18 cellular contexts compared by ENCODE assay signal in genomic region chr17:82089723-82090548, GRCh38. TPM values are rescaled to one million over a fixed set of nuclear protein-coding genes. Genes with fewer than 3 reads are reported as not detected.
A peak's percentile ranks its signal among the peaks of the same experiment; 100 is the strongest.
DNase-seq lines count a peak whose midpoint lies in the region; ATAC-seq, FAIRE-seq and TF ChIP-seq lines count a peak whose summit lies in the region.
"Had no signal": no experiment of that assay in that cellular context is flagged by ENCODE, and none has a peak within 500 bp of the region (broad histone marks: within the 10 kb centered on the region; RNA-seq: fewer than 3 reads in every experiment).

No MANE protein-coding gene starts in this region.

- no peaks in the 10 kb centered on the region for H3K9me2 ChIP-seq in HCT116 (ENCODE audit: insufficient read depth)

- TF ChIP-seq RAD21 in HCT116 (IDR thresholded peaks at IDR 0.05; ENCODE audit: low read depth) (no peak), GM12878 (IDR thresholded peaks at IDR 0.05; ENCODE audit: insufficient read depth, low read depth, low read length) (no peak)

- H3K4me1 ChIP-seq in right atrium auricular region, result no peaks in the 10 kb centered on the region
- H3K4me1 ChIP-seq in HCT116 (ENCODE audit: control insufficient read depth in 1 of 2, insufficient read depth in 2 of 2, low read length in 2 of 2), result no peaks in the 10 kb centered on the region
- no peaks in the 10 kb centered on the region for H3K4me1 ChIP-seq in GM12878 (ENCODE audit: control insufficient read depth, insufficient read depth, low read length)
- H3K4me1 ChIP-seq in osteoblast (ENCODE audit: insufficient read depth, low read length), result no peaks in the 10 kb centered on the region
- H3K4me1 ChIP-seq in lower lobe of right lung, result peaks cover under 1% of the 10 kb centered on the region

- DNase-seq in left cardiac atrium (peak; percentile 20), right atrium auricular region (ENCODE audit: low spot score) (no peak), HCT116 (ENCODE audit: low read depth, low spot score) (no peak), GM12878 (ENCODE audit: low read depth, low spot score) (no peak), osteoblast (ENCODE audit: insufficient read length, low spot score, missing footprints) (peak; percentile 84), lower lobe of right lung (no peak), NCI-H2107 (lab: John Stamatoyannopoulos, UW) (no peak), NCI-H1092 treated with DMSO at 0.1 percent for 48 hours (lab: John Stamatoyannopoulos, UW) (no peak)
- DNase-seq: DMS79 treated with DMSO at 0.1 percent for 48 hours, GOT3, NCI-H1417, NCI-H187, NCI-H226, NCI-H524, NCI-H82, OCI-M1 had no signal

- TF ChIP-seq POLR2A in HCT116 (IDR thresholded peaks at IDR 0.05; ENCODE audit: borderline replicate concordance, extremely low read depth, insufficient read depth, insufficient read length) (no peak), GM12878 (IDR thresholded peaks at IDR 0.05; ENCODE audit: low read depth, low read length) (peak; percentile 4; the same call in 1 of the 2 replicates)

- SMC1A ChIA-PET in GM12878 (lab: Charles Lee; ENCODE audit: uncharacterized antibody, unreplicated experiment), result no interaction called here

- H3K4me3 ChIP-seq in right atrium auricular region, result no peak overlapping the region
- no peak overlapping the region for H3K4me3 ChIP-seq in HCT116 (replicated peaks in 1 of 2; ENCODE audit: low read depth in 1 of 2, low read length in 2 of 2)
- no peak overlapping the region for H3K4me3 ChIP-seq in GM12878
- H3K4me3 ChIP-seq in osteoblast (ENCODE audit: insufficient read depth, low read length), result no peak overlapping the region
- no peak overlapping the region for H3K4me3 ChIP-seq in lower lobe of right lung
- H3K4me3 ChIP-seq: BLaER1 treated with 17β-estradiol and CSF1 and Interleukin-3, amounts not matched to agents 10 nM and 100 nM had no signal

- FAIRE-seq in GM12878 (lab: Jason Lieb, UNC), result no peak
- FAIRE-seq: D721Med had no signal

- TF ChIP-seq CTCF in right atrium auricular region (IDR thresholded peaks at IDR 0.05), result no peak
- no peak for TF ChIP-seq CTCF in HCT116 (IDR thresholded peaks at IDR 0.05 in 2 of 3, conservative IDR thresholded peaks at IDR 0.05 in 1 of 3; ENCODE audit: borderline replicate concordance in 1 of 3, insufficient read depth in 1 of 3, low read depth in 2 of 3, low read length in 2 of 3)
- no peak for TF ChIP-seq CTCF in GM12878 (IDR thresholded peaks at IDR 0.05 in 2 of 3, conservative IDR thresholded peaks at IDR 0.05 in 1 of 3; ENCODE audit: control insufficient read depth in 2 of 3, extremely low read depth in 1 of 3, insufficient read depth in 1 of 3, low read depth in 3 of 3, low read length in 3 of 3)
- TF ChIP-seq CTCF in osteoblast (IDR thresholded peaks at IDR 0.05; ENCODE audit: extremely low read depth, low read depth, low read length), result no peak
- no peak for TF ChIP-seq CTCF in lower lobe of right lung (IDR thresholded peaks at IDR 0.05)

- H3K9me3 ChIP-seq in right atrium auricular region (no peaks in the 10 kb centered on the region), HCT116 (ENCODE audit: control insufficient read depth in 1 of 2, insufficient read depth in 1 of 2, low read depth in 1 of 2, low read length in 2 of 2) (no peaks in the 10 kb centered on the region), GM12878 (replicated peaks; ENCODE audit: control insufficient read depth, insufficient read depth, low read length) (no peaks in the 10 kb centered on the region), osteoblast (ENCODE audit: low read depth, low read length) (no peaks in the 10 kb centered on the region), lower lobe of right lung (no peaks in the 10 kb centered on the region)
- H3K9me3 ChIP-seq: BLaER1 treated with 17β-estradiol and CSF1 and Interleukin-3, amounts not matched to agents 10 nM and 100 nM had no signal

- H3K79me2 ChIP-seq in HCT116 (ENCODE audit: insufficient read depth, low read length), result peaks cover 86% of the 10 kb centered on the region
- H3K79me2 ChIP-seq in GM12878 (ENCODE audit: control insufficient read depth, insufficient read depth, low read length), result peaks cover under 1% of the 10 kb centered on the region
- peaks cover 11% of the 10 kb centered on the region for H3K79me2 ChIP-seq in osteoblast (ENCODE audit: insufficient read depth, low read length)

- H3K27ac ChIP-seq in right atrium auricular region, result no peak overlapping the region
- peak overlapping the region; percentile 14; the same call in 1 of the 2 replicates for H3K27ac ChIP-seq in HCT116 (ENCODE audit: low read depth, low read length)
- H3K27ac ChIP-seq in GM12878 (ENCODE audit: control insufficient read depth, insufficient read depth), result no peak overlapping the region
- H3K27ac ChIP-seq in osteoblast (ENCODE audit: low read depth, low read length), result no peak overlapping the region
- no peak overlapping the region for H3K27ac ChIP-seq in lower lobe of right lung
- H3K27ac ChIP-seq: BLaER1 treated with 17β-estradiol and CSF1 and Interleukin-3, amounts not matched to agents 10 nM and 100 nM had no signal

- no peak for TF ChIP-seq EP300 in GM12878 (IDR thresholded peaks at IDR 0.05; ENCODE audit: borderline replicate concordance in 1 of 2, control insufficient read depth in 1 of 2, low read depth in 2 of 2, low read length in 2 of 2)

- CTCF ChIA-PET in HCT116 (lab: Charles Lee) (no interaction called here), GM12878 (lab: Yijun Ruan, JAX) (no interaction called here)

- intact Hi-C loops in left cardiac atrium (cut with DNase I) (no loop called here), HCT116 (cut with micrococcal nuclease) (no loop called here), GM12878 (cut with micrococcal nuclease; ENCODE audit: unreplicated experiment) (no loop called here), lower lobe of right lung (cut with DNase I) (no loop called here)

- POLR2A ChIA-PET in HCT116 (lab: Charles Lee) (no interaction called here), GM12878 (lab: Charles Lee) (interaction anchor here (0.5 to 0.6 kb wide), 4 partner anchors 45 to 495 kb away, joined by 3 read pairs; no protein-coding TSS in a partner anchor)

- no peak overlapping the region for H3K9ac ChIP-seq in HCT116 (ENCODE audit: low read length)
- H3K9ac ChIP-seq in GM12878 (ENCODE audit: control insufficient read depth, insufficient read depth, low read length), result no peak overlapping the region
- H3K9ac ChIP-seq: BLaER1 treated with 17β-estradiol and CSF1 and Interleukin-3, amounts not matched to agents 10 nM and 100 nM had no signal

- in situ Hi-C loops in GM12878 (cut with MboI), result no loop called here

- H3K36me3 ChIP-seq in right atrium auricular region, result peaks cover 100% of the 10 kb centered on the region
- H3K36me3 ChIP-seq in HCT116 (ENCODE audit: control insufficient read depth in 1 of 2, insufficient read depth in 2 of 2, low read length in 2 of 2), result peaks cover 86 to 96% of the 10 kb centered on the region in 2 experiments
- H3K36me3 ChIP-seq in GM12878 (ENCODE audit: control insufficient read depth in 2 of 2, insufficient read depth in 2 of 2, low read length in 1 of 2), result peaks cover 14 to 77% of the 10 kb centered on the region in 2 experiments
- peaks cover 55% of the 10 kb centered on the region for H3K36me3 ChIP-seq in osteoblast (ENCODE audit: insufficient read depth, low read length)
- peaks cover 100% of the 10 kb centered on the region for H3K36me3 ChIP-seq in lower lobe of right lung

- no peak overlapping the region for H3K4me2 ChIP-seq in HCT116 (ENCODE audit: low read length)
- H3K4me2 ChIP-seq in GM12878 (ENCODE audit: control insufficient read depth, insufficient read depth), result no peak overlapping the region
- H3K4me2 ChIP-seq in osteoblast (ENCODE audit: insufficient read depth, low read length), result no peak overlapping the region
- H3K4me2 ChIP-seq: BLaER1 treated with 17β-estradiol and CSF1 and Interleukin-3, amounts not matched to agents 10 nM and 100 nM had no signal

- BruUV-seq in HCT116 (replicated peaks; lab: Mats Ljungman, UMichigan) (no TSS peak), GM12878 (replicated peaks; lab: Mats Ljungman, UMichigan) (no TSS peak)

- RAD21 ChIA-PET in HCT116 (lab: Charles Lee; ENCODE audit: low non-redundant PET in 1 of 2, low total read pairs in 2 of 2, uncharacterized antibody in 2 of 2, unreplicated experiment in 2 of 2) (no interaction called here), GM12878 (lab: Charles Lee; ENCODE audit: unreplicated experiment) (no interaction called here)

- H2AFZ ChIP-seq in HCT116 (ENCODE audit: low read depth, low read length, poor library complexity, severe bottlenecking), result no peak overlapping the region
- no peak overlapping the region for H2AFZ ChIP-seq in GM12878 (ENCODE audit: control insufficient read depth, low read depth, low read length)
- no peak overlapping the region for H2AFZ ChIP-seq in osteoblast (ENCODE audit: low read length)

- WGBS in GM12878 (ENCODE audit: insufficient coverage, insufficient replicate concordance, low lambda C conversion rate, missing lambda C conversion rate), result 91% methylated on average over 29 of the region's 29 CpGs

- H4K20me1 ChIP-seq in HCT116 (ENCODE audit: insufficient read depth), result peaks cover 6% of the 10 kb centered on the region; the same call in 1 of the 2 replicates
- no peaks in the 10 kb centered on the region for H4K20me1 ChIP-seq in GM12878 (ENCODE audit: control insufficient read depth, insufficient read depth)
- H4K20me1 ChIP-seq in osteoblast (ENCODE audit: insufficient read depth, low read length), result peaks cover 5% of the 10 kb centered on the region

- no peaks in the 10 kb centered on the region for H3K27me3 ChIP-seq in right atrium auricular region
- no peaks in the 10 kb centered on the region for H3K27me3 ChIP-seq in HCT116 (ENCODE audit: insufficient read depth, low read length)
- no peaks in the 10 kb centered on the region for H3K27me3 ChIP-seq in GM12878 (replicated peaks in 1 of 2; ENCODE audit: control insufficient read depth in 2 of 2, insufficient read depth in 2 of 2, low read length in 1 of 2)
- no peaks in the 10 kb centered on the region for H3K27me3 ChIP-seq in osteoblast (ENCODE audit: insufficient read depth, low read length)
- no peaks in the 10 kb centered on the region for H3K27me3 ChIP-seq in lower lobe of right lung (ENCODE audit: low read depth)
- H3K27me3 ChIP-seq: BLaER1 treated with 17β-estradiol and CSF1 and Interleukin-3, amounts not matched to agents 10 nM and 100 nM had no signal

- no peak for ATAC-seq in left cardiac atrium
- peak; percentile 12; the same call in 1 of the 2 replicates for ATAC-seq in HCT116
- no peak for ATAC-seq in GM12878
- no peak for ATAC-seq in lower lobe of right lung

RNA-seq across cellular contexts. Expression of gene FASN, which starts 8.1 kb away (rescaled TPM):
- total RNA-seq in left cardiac atrium, result 100 to 1,000 TPM; 220 to 646 TPM
- total RNA-seq in right atrium auricular region, result 10 to 100 TPM; 13.8 to 46.4 TPM
- 754 TPM for total RNA-seq in HCT116 (2021; ENCODE audit: unreplicated experiment)
- 391 and 513 TPM in 2 replicates for polyA plus RNA-seq in HCT116 (2012)
- total RNA-seq in GM12878 (2013; cell fraction: nucleolus; rRNA removed), result 81.2 and 110 TPM in 2 replicates
- total RNA-seq in GM12878 (2014; rRNA removed), result 67.4 and 73.8 TPM in 2 replicates
- total RNA-seq in GM12878 (2014; rRNA removed; fragmentation: Illumina TruSeq; extraction: Trizol), result 18.0 and 20.8 TPM in 2 replicates
- 333 and 348 TPM in 2 replicates for total RNA-seq in GM12878 (2021)
- 15.3 TPM for polyA plus RNA-seq in GM12878 (2011; ENCODE audit: low read depth)
- polyA plus RNA-seq in GM12878 (2011; rRNA removed), result 4.5 and 10.8 TPM in 2 replicates
- 31.3 and 40.9 TPM in 2 replicates for polyA plus RNA-seq in GM12878 (2011; cell fraction: cytosol; rRNA removed)
- 137 and 205 TPM in 2 replicates for polyA plus RNA-seq in GM12878 (2011; cell fraction: nucleus; rRNA removed)
- polyA plus RNA-seq in GM12878 (2012), result 82.0 and 91.6 TPM in 2 replicates
- 1.6 and 12.8 TPM in 2 replicates for polyA plus RNA-seq in GM12878 (2014; fragmentation: Illumina TruSeq; extraction: Trizol)
- under 1 TPM; 0.19 to 0.31 TPM for polyA plus RNA-seq in GM12878 (2014; fragmentation: Nextera tagmentation; extraction: Ambion mirVana)
- polyA plus RNA-seq in GM12878 (2014; rRNA removed), result 87.8 and 131 TPM in 2 replicates
- polyA plus RNA-seq in GM12878 (2016; fragmentation: Nextera tagmentation; extraction: Ambion mirVana), result 10 to 100 TPM; 40.1 to 42.5 TPM
- polyA minus RNA-seq in GM12878 (2011; rRNA and poly(A)+ RNA removed), result 21.8 and 51.5 TPM in 2 replicates
- polyA minus RNA-seq in GM12878 (2011; cell fraction: cytosol; rRNA and poly(A)+ RNA removed), result 91.7 and 93.8 TPM in 2 replicates
- polyA minus RNA-seq in GM12878 (2011; cell fraction: nucleus; rRNA and poly(A)+ RNA removed), result 35.7 and 66.9 TPM in 2 replicates
- 120 and 142 TPM in 2 replicates for total RNA-seq in osteoblast
- total RNA-seq in lower lobe of right lung, result 302 TPM

RNA-seq across cellular contexts. Expression of gene DUS1L, which starts 24.3 kb away (rescaled TPM):
- total RNA-seq in left cardiac atrium (10 to 100 TPM; 59.2 to 65.4 TPM), right atrium auricular region (10 to 100 TPM; 33.3 to 45.7 TPM), HCT116 (2021; ENCODE audit: unreplicated experiment) (176 TPM), GM12878 (2014; rRNA removed) (107 and 132 TPM in 2 replicates), GM12878 (2014; rRNA removed; fragmentation: Illumina TruSeq; extraction: Trizol) (43.3 and 50.3 TPM in 2 replicates), GM12878 (2021) (137 and 157 TPM in 2 replicates), osteoblast (43.8 and 43.9 TPM in 2 replicates), lower lobe of right lung (85.1 TPM)
- polyA plus RNA-seq in HCT116 (2012), result 120 and 129 TPM in 2 replicates
- total RNA-seq in GM12878 (2013; cell fraction: nucleolus; rRNA removed), result 56.8 and 75.9 TPM in 2 replicates
- 52.5 TPM for polyA plus RNA-seq in GM12878 (2011; ENCODE audit: low read depth)
- polyA plus RNA-seq in GM12878 (2011; rRNA removed) (21.0 and 42.6 TPM in 2 replicates), GM12878 (2014; fragmentation: Illumina TruSeq; extraction: Trizol) (13.8 and 46.5 TPM in 2 replicates), GM12878 (2014; fragmentation: Nextera tagmentation; extraction: Ambion mirVana) (10 to 100 TPM in 1 of 2 experiments, 1 to 10 TPM in 1; 6.1 to 15.3 TPM), GM12878 (2014; rRNA removed) (147 and 155 TPM in 2 replicates), GM12878 (2016; fragmentation: Nextera tagmentation; extraction: Ambion mirVana) (10 to 100 TPM in 1 of 2 experiments, 1 to 10 TPM in 1; 9.7 to 25.4 TPM)
- polyA plus RNA-seq in GM12878 (2011; cell fraction: cytosol; rRNA removed), result 77.7 and 101 TPM in 2 replicates
- 285 and 360 TPM in 2 replicates for polyA plus RNA-seq in GM12878 (2011; cell fraction: nucleus; rRNA removed)
- polyA plus RNA-seq in GM12878 (2012), result 61.7 and 71.7 TPM in 2 replicates
- polyA minus RNA-seq in GM12878 (2011; rRNA and poly(A)+ RNA removed), result 23.4 and 40.3 TPM in 2 replicates
- 25.4 and 29.1 TPM in 2 replicates for polyA minus RNA-seq in GM12878 (2011; cell fraction: cytosol; rRNA and poly(A)+ RNA removed)
- polyA minus RNA-seq in GM12878 (2011; cell fraction: nucleus; rRNA and poly(A)+ RNA removed), result 63.5 and 104 TPM in 2 replicates

RNA-seq across cellular contexts. Expression of gene GPS1, which starts 38.2 kb away (rescaled TPM):
- 10 to 100 TPM; 72.2 to 79.3 TPM for total RNA-seq in left cardiac atrium
- 10 to 100 TPM; 79.5 to 90.8 TPM for total RNA-seq in right atrium auricular region
- total RNA-seq in HCT116 (2021; ENCODE audit: unreplicated experiment), result 205 TPM
- polyA plus RNA-seq in HCT116 (2012), result 154 and 156 TPM in 2 replicates
- total RNA-seq in GM12878 (2013; cell fraction: nucleolus; rRNA removed), result 41.6 and 44.7 TPM in 2 replicates
- total RNA-seq in GM12878 (2014; rRNA removed), result 110 and 131 TPM in 2 replicates
- 35.1 and 37.1 TPM in 2 replicates for total RNA-seq in GM12878 (2014; rRNA removed; fragmentation: Illumina TruSeq; extraction: Trizol)
- 113 and 122 TPM in 2 replicates for total RNA-seq in GM12878 (2021)
- polyA plus RNA-seq in GM12878 (2011; ENCODE audit: low read depth), result 21.3 TPM
- 14.3 and 53.3 TPM in 2 replicates for polyA plus RNA-seq in GM12878 (2011; rRNA removed)
- 65.9 and 98.5 TPM in 2 replicates for polyA plus RNA-seq in GM12878 (2011; cell fraction: cytosol; rRNA removed)
- polyA plus RNA-seq in GM12878 (2011; cell fraction: nucleus; rRNA removed), result 198 and 262 TPM in 2 replicates
- 41.2 and 44.0 TPM in 2 replicates for polyA plus RNA-seq in GM12878 (2012)
- polyA plus RNA-seq in GM12878 (2014; fragmentation: Illumina TruSeq; extraction: Trizol), result 7.5 and 32.8 TPM in 2 replicates
- 10 to 100 TPM in 1 of 2 experiments, 1 to 10 TPM in 1; 2.2 to 11.5 TPM for polyA plus RNA-seq in GM12878 (2014; fragmentation: Nextera tagmentation; extraction: Ambion mirVana)
- 102 and 119 TPM in 2 replicates for polyA plus RNA-seq in GM12878 (2014; rRNA removed)
- 100 to 1,000 TPM; 119 to 146 TPM for polyA plus RNA-seq in GM12878 (2016; fragmentation: Nextera tagmentation; extraction: Ambion mirVana)
- polyA minus RNA-seq in GM12878 (2011; rRNA and poly(A)+ RNA removed), result 50.1 and 72.3 TPM in 2 replicates
- 44.1 and 45.0 TPM in 2 replicates for polyA minus RNA-seq in GM12878 (2011; cell fraction: cytosol; rRNA and poly(A)+ RNA removed)
- polyA minus RNA-seq in GM12878 (2011; cell fraction: nucleus; rRNA and poly(A)+ RNA removed), result 42.7 and 84.3 TPM in 2 replicates
- total RNA-seq in osteoblast, result 90.2 and 93.7 TPM in 2 replicates
- 71.5 TPM for total RNA-seq in lower lobe of right lung

RNA-seq across cellular contexts. Expression of gene RFNG, which starts 38.3 kb away (rescaled TPM):
- total RNA-seq in left cardiac atrium, result 10 to 100 TPM; 16.4 to 22.4 TPM
- 10 to 100 TPM; 21.4 to 25.3 TPM for total RNA-seq in right atrium auricular region
- total RNA-seq in HCT116 (2021; ENCODE audit: unreplicated experiment), result 52.0 TPM
- polyA plus RNA-seq in HCT116 (2012), result 53.5 and 62.2 TPM in 2 replicates
- total RNA-seq in GM12878 (2013; cell fraction: nucleolus; rRNA removed), result 23.5 and 23.7 TPM in 2 replicates
- total RNA-seq in GM12878 (2014; rRNA removed), result 14.5 and 14.8 TPM in 2 replicates
- total RNA-seq in GM12878 (2014; rRNA removed; fragmentation: Illumina TruSeq; extraction: Trizol), result 5.2 and 7.8 TPM in 2 replicates
- 17.7 and 19.6 TPM in 2 replicates for total RNA-seq in GM12878 (2021)
- 10.9 TPM for polyA plus RNA-seq in GM12878 (2011; ENCODE audit: low read depth)
- 4.4 and 7.1 TPM in 2 replicates for polyA plus RNA-seq in GM12878 (2011; rRNA removed)
- 6.6 and 12.0 TPM in 2 replicates for polyA plus RNA-seq in GM12878 (2011; cell fraction: cytosol; rRNA removed)
- polyA plus RNA-seq in GM12878 (2011; cell fraction: nucleus; rRNA removed), result 83.6 and 89.3 TPM in 2 replicates
- 20.4 and 23.3 TPM in 2 replicates for polyA plus RNA-seq in GM12878 (2012)
- 1.3 and 7.2 TPM in 2 replicates for polyA plus RNA-seq in GM12878 (2014; fragmentation: Illumina TruSeq; extraction: Trizol)
- polyA plus RNA-seq in GM12878 (2014; fragmentation: Nextera tagmentation; extraction: Ambion mirVana), result under 1 TPM; 0.10 to 0.93 TPM
- 19.0 and 22.4 TPM in 2 replicates for polyA plus RNA-seq in GM12878 (2014; rRNA removed)
- 1 to 10 TPM; 1.6 to 2.6 TPM for polyA plus RNA-seq in GM12878 (2016; fragmentation: Nextera tagmentation; extraction: Ambion mirVana)
- polyA minus RNA-seq in GM12878 (2011; rRNA and poly(A)+ RNA removed), result 2.4 and 4.8 TPM in 2 replicates
- polyA minus RNA-seq in GM12878 (2011; cell fraction: cytosol; rRNA and poly(A)+ RNA removed), result 2.9 and 4.4 TPM in 2 replicates
- polyA minus RNA-seq in GM12878 (2011; cell fraction: nucleus; rRNA and poly(A)+ RNA removed), result 8.1 and 8.2 TPM in 2 replicates
- 46.3 and 52.7 TPM in 2 replicates for total RNA-seq in osteoblast
- 35.1 TPM for total RNA-seq in lower lobe of right lung

RNA-seq across cellular contexts. Expression of gene DCXR, which starts 52.4 kb away (rescaled TPM):
- total RNA-seq in left cardiac atrium, result 100 to 1,000 TPM; 132 to 161 TPM
- total RNA-seq in right atrium auricular region, result 100 to 1,000 TPM; 169 to 213 TPM
- total RNA-seq in HCT116 (2021; ENCODE audit: unreplicated experiment), result 306 TPM
- polyA plus RNA-seq in HCT116 (2012), result 324 and 351 TPM in 2 replicates
- 13.4 and 14.9 TPM in 2 replicates for total RNA-seq in GM12878 (2013; cell fraction: nucleolus; rRNA removed)
- total RNA-seq in GM12878 (2014; rRNA removed), result 80.8 and 85.8 TPM in 2 replicates
- 32.4 and 39.9 TPM in 2 replicates for total RNA-seq in GM12878 (2014; rRNA removed; fragmentation: Illumina TruSeq; extraction: Trizol)
- total RNA-seq in GM12878 (2021), result 110 and 119 TPM in 2 replicates
- polyA plus RNA-seq in GM12878 (2011; ENCODE audit: low read depth), result 79.4 TPM
- 29.9 and 66.6 TPM in 2 replicates for polyA plus RNA-seq in GM12878 (2011; rRNA removed)
- polyA plus RNA-seq in GM12878 (2011; cell fraction: cytosol; rRNA removed), result 188 and 195 TPM in 2 replicates
- 136 and 154 TPM in 2 replicates for polyA plus RNA-seq in GM12878 (2011; cell fraction: nucleus; rRNA removed)
- polyA plus RNA-seq in GM12878 (2012), result 73.6 and 79.6 TPM in 2 replicates
- 45.6 and 92.0 TPM in 2 replicates for polyA plus RNA-seq in GM12878 (2014; fragmentation: Illumina TruSeq; extraction: Trizol)
- polyA plus RNA-seq in GM12878 (2014; fragmentation: Nextera tagmentation; extraction: Ambion mirVana), result 10 to 100 TPM; 12.3 to 44.8 TPM
- polyA plus RNA-seq in GM12878 (2014; rRNA removed), result 128 and 151 TPM in 2 replicates
- polyA plus RNA-seq in GM12878 (2016; fragmentation: Nextera tagmentation; extraction: Ambion mirVana), result 100 to 1,000 TPM; 122 to 139 TPM
- polyA minus RNA-seq in GM12878 (2011; rRNA and poly(A)+ RNA removed), result 53.5 and 69.9 TPM in 2 replicates
- 23.2 and 25.8 TPM in 2 replicates for polyA minus RNA-seq in GM12878 (2011; cell fraction: cytosol; rRNA and poly(A)+ RNA removed)
- 21.6 and 34.3 TPM in 2 replicates for polyA minus RNA-seq in GM12878 (2011; cell fraction: nucleus; rRNA and poly(A)+ RNA removed)
- total RNA-seq in osteoblast, result 23.9 and 31.8 TPM in 2 replicates
- total RNA-seq in lower lobe of right lung, result 133 TPM

Comparison
In these comparisons a context has a peak if more than half of its experiments do, and no peak if none do; other contexts are left out.
1. DNase-seq: peak in left cardiac atrium (single experiment) and osteoblast (single experiment); none in right atrium auricular region (single experiment), HCT116 (single experiment), GM12878 (single experiment), lower lobe of right lung (single experiment), NCI-H2107 (single experiment) and NCI-H1092 treated with DMSO at 0.1 percent for 48 hours (single experiment).